9 cellular contexts compared by ENCODE assay signal in the genomic region with DNA sequence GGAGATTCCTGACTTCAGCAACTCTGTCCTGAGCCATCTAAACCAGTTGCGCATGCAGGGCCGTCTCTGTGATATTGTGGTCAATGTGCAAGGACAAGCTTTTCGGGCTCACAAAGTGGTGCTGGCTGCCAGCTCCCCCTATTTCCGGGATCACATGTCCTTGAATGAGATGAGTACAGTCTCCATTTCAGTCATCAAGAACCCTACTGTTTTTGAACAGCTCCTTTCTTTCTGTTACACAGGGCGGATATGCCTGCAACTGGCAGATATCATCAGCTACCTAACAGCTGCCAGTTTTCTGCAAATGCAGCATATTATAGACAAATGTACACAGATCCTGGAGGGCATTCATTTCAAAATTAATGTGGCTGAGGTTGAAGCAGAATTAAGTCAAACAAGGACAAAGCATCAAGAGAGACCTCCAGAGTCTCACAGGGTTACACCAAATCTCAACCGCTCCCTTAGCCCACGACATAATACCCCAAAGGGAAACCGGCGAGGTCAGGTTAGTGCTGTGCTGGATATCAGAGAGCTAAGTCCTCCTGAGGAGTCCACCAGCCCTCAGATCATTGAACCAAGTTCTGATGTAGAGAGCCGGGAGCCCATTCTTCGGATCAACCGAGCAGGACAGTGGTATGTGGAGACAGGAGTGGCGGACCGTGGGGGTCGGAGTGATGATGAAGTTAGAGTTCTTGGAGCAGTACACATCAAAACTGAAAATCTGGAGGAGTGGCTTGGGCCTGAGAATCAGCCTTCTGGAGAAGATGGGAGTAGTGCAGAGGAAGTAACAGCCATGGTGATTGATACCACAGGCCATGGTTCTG. TPM values are rescaled to one million over a fixed set of nuclear protein-coding genes. Genes with fewer than 3 reads are reported as not detected.
DNase-seq lines count a peak whose midpoint lies in the region; TF ChIP-seq lines count a peak whose summit lies in the region.
"Had no signal": no experiment of that assay in that cellular context is flagged by ENCODE, and none has a peak within 500 bp of the region (broad histone marks: within the 10 kb centered on the region; RNA-seq: fewer than 3 reads in every experiment).

No MANE protein-coding gene starts in this region.

- peaks cover 66% of the 10 kb centered on the region for H3K36me3 Mint-ChIP-seq in brain

- H3K9me3 ChIP-seq in tibial nerve (no peaks in the 10 kb centered on the region), prostate gland (no peaks in the 10 kb centered on the region)
- H3K9me3 ChIP-seq: thoracic aorta had no signal

- no peak for TF ChIP-seq EP300 in tibial nerve (IDR thresholded peaks at IDR 0.05)

- TF ChIP-seq CTCF in LNCaP clone FGC (IDR thresholded peaks at IDR 0.05; ENCODE audit: control insufficient read depth, extremely low read depth, insufficient read depth) (no peak), brain (conservative IDR thresholded peaks at IDR 0.05) (no peak), tibial nerve (IDR thresholded peaks at IDR 0.05) (no peak), prostate gland (IDR thresholded peaks at IDR 0.05) (no peak)

- H3K4me1 ChIP-seq in tibial nerve (peaks cover 0 to 39% (median 18%) of the 10 kb centered on the region in 4 donors), prostate gland (replicated peaks) (peaks cover 8% of the 10 kb centered on the region)

- intact Hi-C loops in prostate gland (cut with DNase I) = no loop called here

- H3K4me3 ChIP-seq in LNCaP clone FGC (ENCODE audit: low read depth, low read length) (peak overlapping the region; percentile 92; the same call in 1 of the 2 replicates), tibial nerve (no peak overlapping the region), prostate gland (no peak overlapping the region)
- H3K4me3 ChIP-seq: thoracic aorta had no signal

- peaks cover 65% of the 10 kb centered on the region for H3K4me1 Mint-ChIP-seq in brain

- peaks cover 12% of the 10 kb centered on the region for H3K27me3 Mint-ChIP-seq in brain

- H3K27me3 ChIP-seq in tibial nerve (no peaks in the 10 kb centered on the region), prostate gland (replicated peaks; ENCODE audit: insufficient read depth) (no peaks in the 10 kb centered on the region)

- peak overlapping the region in 4 of 5 experiments; percentile 0 to 56 (median 31) for H3K4me3 Mint-ChIP-seq in brain

- peak overlapping the region in 3 of 5 experiments; percentile 8 to 24 (median 14) for H3K27ac Mint-ChIP-seq in brain

- peaks cover 0 to 11% (median 4%) of the 10 kb centered on the region in 5 experiments for H3K9me3 Mint-ChIP-seq in brain

- H3K36me3 ChIP-seq in tibial nerve (peaks cover 0 to 61% (median under 1%) of the 10 kb centered on the region in 3 donors), prostate gland (no peaks in the 10 kb centered on the region)

- WGBS in tibial nerve, 2 donors = 77 to 84% methylated on average over 15 of the region's 15 CpGs
- WGBS in prostate gland = 86% methylated on average over 15 of the region's 15 CpGs

- peak overlapping the region in 1 of 4 donors; percentile 95 for H3K27ac ChIP-seq in tibial nerve
- H3K27ac ChIP-seq in prostate gland = no peak overlapping the region

- TF ChIP-seq POLR2A in tibial nerve (IDR thresholded peaks at IDR 0.05) = no peak
- TF ChIP-seq POLR2A in prostate gland (IDR thresholded peaks at IDR 0.05) = no peak

- peak; percentile 66 for DNase-seq in NK-92 treated with Interleukin-12 subunit alpha and Interleukin-12 subunit beta, amount 100 ng/mL, for 24 hours (lab: John Stamatoyannopoulos, UW)
- DNase-seq in NK-92 (lab: John Stamatoyannopoulos, UW; ENCODE audit: unreplicated experiment) = no peak
- no peak for DNase-seq in LNCaP clone FGC (ENCODE audit: low read depth)
- DNase-seq in stimulated activated CD8-positive, alpha-beta memory T cell treated with anti-CD3 and anti-CD28 coated beads, Interleukin-4, amount 100 ng/mL, for 48 hours = peak; percentile 56
- no peak for DNase-seq in tibial nerve (ENCODE audit: low spot score in 2 of 2)
- no peak for DNase-seq in prostate gland (ENCODE audit: low spot score)
- no peak for DNase-seq in COLO668 (lab: John Stamatoyannopoulos, UW; ENCODE audit: unreplicated experiment)

RNA-seq across cellular contexts. Expression of a gene that starts 2.3 kb away (rescaled TPM):
- 0.76 TPM for polyA plus RNA-seq in brain (ENCODE audit: insufficient read depth, low read depth, low replicate concordance)
- 10 to 100 TPM; 11.7 to 17.0 (median 13.7) TPM for total RNA-seq in tibial nerve
- total RNA-seq in prostate gland = 10 to 100 TPM in 1 of 2 donors, 1 to 10 TPM in 1; 6.6 to 14.7 TPM

RNA-seq across cellular contexts. Expression of a gene that starts 2.7 kb away (rescaled TPM):
- polyA plus RNA-seq in brain (ENCODE audit: insufficient read depth, low read depth, low replicate concordance) = 188 TPM
- total RNA-seq in tibial nerve (100 to 1,000 TPM; 348 to 615 (median 564) TPM), prostate gland (100 to 1,000 TPM; 162 to 223 TPM)

RNA-seq across cellular contexts. Expression of a gene that starts 45.8 kb away (rescaled TPM):
- polyA plus RNA-seq in brain (ENCODE audit: insufficient read depth, low read depth, low replicate concordance) = 10.2 TPM
- total RNA-seq in tibial nerve = 1 to 10 TPM; 4.2 to 8.1 (median 5.1) TPM
- total RNA-seq in prostate gland = 1 to 10 TPM; 5.7 to 9.4 TPM

RNA-seq across cellular contexts. Expression of a gene that starts 46.0 kb away (rescaled TPM):
- 21.7 TPM for polyA plus RNA-seq in brain (ENCODE audit: insufficient read depth, low read depth, low replicate concordance)
- total RNA-seq in tibial nerve (10 to 100 TPM; 10.4 to 18.8 (median 12.3) TPM), prostate gland (10 to 100 TPM; 11.3 to 18.1 TPM)

RNA-seq across cellular contexts. Expression of a gene that starts 46.7 kb away (rescaled TPM):
- polyA plus RNA-seq in brain (ENCODE audit: insufficient read depth, low read depth, low replicate concordance) = 0.22 TPM
- total RNA-seq in tibial nerve = not detected
- not detected for total RNA-seq in prostate gland
- total RNA-seq: thoracic aorta had no signal

Comparison
In these comparisons a context has a peak if more than half of its experiments do, and no peak if none do; other contexts are left out.
1. DNase-seq: peak in NK-92 treated with Interleukin-12 subunit alpha and Interleukin-12 subunit beta, amount 100 ng/mL, for 24 hours (single experiment) and stimulated activated CD8-positive, alpha-beta memory T cell treated with anti-CD3 and anti-CD28 coated beads, Interleukin-4, amount 100 ng/mL, for 48 hours (single experiment); none in NK-92 (single experiment), LNCaP clone FGC (single experiment), tibial nerve (0 of 2), prostate gland (single experiment) and COLO668 (single experiment).